In genomic region chr17:3659541-3660111, GRCh38 we compare ENCODE assay signal across 9 cellular contexts. TPM values are rescaled to one million over a fixed set of nuclear protein-coding genes. Genes with fewer than 3 reads are reported as not detected.
A peak's percentile ranks its signal among the peaks of the same experiment; 100 is the strongest.
DNase-seq lines count a peak whose midpoint lies in the region; ATAC-seq and TF ChIP-seq lines count a peak whose summit lies in the region.
"Had no signal": no experiment of that assay in that cellular context is flagged by ENCODE, and none has a peak within 500 bp of the region (broad histone marks: within the 10 kb centered on the region; RNA-seq: fewer than 3 reads in every experiment).

No MANE protein-coding gene starts in this region.

- DNase-seq in GM03348 (ENCODE audit: low spot score) (peak; percentile 96), ascending aorta (ENCODE audit: low spot score in 2 of 2) (peak; percentile 40 to 88), cardiac septum (ENCODE audit: low spot score) (peak; percentile 86), sigmoid colon (peak; percentile 87), spleen (no peak), NCI-H2227 (lab: John Stamatoyannopoulos, UW; ENCODE audit: unreplicated experiment) (no peak)
- DNase-seq: WERI-Rb-1 had no signal

- intact Hi-C loops in ascending aorta (cut with DNase I): loop anchor here (10.0 kb wide), 3 partner anchors 185 to 1265 kb away; partner anchors contain the start of gene NCBP3
- intact Hi-C loops in cardiac septum (cut with DNase I): loop anchor here (10.0 kb wide), 1 partner anchor 125 kb away; no protein-coding TSS in a partner anchor
- intact Hi-C loops in sigmoid colon (cut with DNase I): loop anchor here (10.0 kb wide), 1 partner anchor 615 kb away; no protein-coding TSS in a partner anchor
- intact Hi-C loops in spleen (cut with DNase I; ENCODE audit: low total_unique reads): no loop called here

- H3K4me1 ChIP-seq in ascending aorta (peaks cover 9 to 18% of the 10 kb centered on the region in 2 donors), sigmoid colon (peaks cover 0 to 36% (median 28%) of the 10 kb centered on the region in 4 donors), spleen (peaks cover 0 to 33% (median 12%) of the 10 kb centered on the region in 6 donors)

- H3K4me3 ChIP-seq in ascending aorta: no peak overlapping the region
- no peak overlapping the region for H3K4me3 ChIP-seq in sigmoid colon
- no peak overlapping the region for H3K4me3 ChIP-seq in spleen

- WGBS in sigmoid colon, 2 donors: 42 to 72% methylated on average over 22 of the region's 22 CpGs
- 79 to 85% (median 80%) methylated on average over 11 to 22 of the region's 22 CpGs for WGBS in spleen, 5 donors

- TF ChIP-seq POLR2A in sigmoid colon (IDR thresholded peaks at IDR 0.05): no peak
- TF ChIP-seq POLR2A in spleen (IDR thresholded peaks at IDR 0.05): no peak

- H3K27me3 ChIP-seq in ascending aorta: no peaks in the 10 kb centered on the region
- no peaks in the 10 kb centered on the region for H3K27me3 ChIP-seq in sigmoid colon
- no peaks in the 10 kb centered on the region for H3K27me3 ChIP-seq in spleen (replicated peaks in 1 of 7)

- H3K9me3 ChIP-seq in ascending aorta (no peaks in the 10 kb centered on the region), sigmoid colon (no peaks in the 10 kb centered on the region), spleen (no peaks in the 10 kb centered on the region)

- no peak for ATAC-seq in HG03565 (IDR thresholded peaks at IDR 0.05; ENCODE audit: unreplicated experiment)
- ATAC-seq in HG03442 (IDR thresholded peaks at IDR 0.05; ENCODE audit: unreplicated experiment): no peak

- peaks cover 20 to 32% of the 10 kb centered on the region in 2 donors for H3K36me3 ChIP-seq in ascending aorta
- H3K36me3 ChIP-seq in sigmoid colon: peaks cover 0 to 36% (median 20%) of the 10 kb centered on the region in 4 donors
- H3K36me3 ChIP-seq in spleen: peaks cover 0 to 79% (median 19%) of the 10 kb centered on the region in 6 donors

- TF ChIP-seq EP300 in sigmoid colon (IDR thresholded peaks at IDR 0.05): no peak

- H3K27ac ChIP-seq in ascending aorta: peak overlapping the region; percentile 74 to 87
- peak overlapping the region; percentile 77 to 89 (median 83) for H3K27ac ChIP-seq in sigmoid colon
- H3K27ac ChIP-seq in spleen: peak overlapping the region in 4 of 8 donors; percentile 29 to 51 (median 48)
- H3K27ac ChIP-seq: WERI-Rb-1 had no signal

- TF ChIP-seq CTCF in ascending aorta (IDR thresholded peaks at IDR 0.05) (peak in 1 of 3 experiments; percentile 16), sigmoid colon (IDR thresholded peaks at IDR 0.05) (peak in 3 of 4 experiments; percentile 22 to 57 (median 36)), spleen (IDR thresholded peaks at IDR 0.05 in 8 of 11, conservative IDR thresholded peaks at IDR 0.05 in 3 of 11) (no peak)

RNA-seq across cellular contexts. Expression of gene TAX1BP3, which starts 8.8 kb away (rescaled TPM):
- total RNA-seq in ascending aorta: 165 TPM
- 158 TPM for total RNA-seq in cardiac septum
- 10 to 100 TPM; 58.1 to 92.0 (median 63.5) TPM for total RNA-seq in sigmoid colon
- 100 to 1,000 TPM; 144 to 363 (median 351) TPM for polyA plus RNA-seq in sigmoid colon
- total RNA-seq in spleen: 10 to 100 TPM; 32.9 to 57.1 (median 53.5) TPM
- polyA plus RNA-seq in spleen: 10 to 100 TPM; 35.2 to 65.7 (median 47.9) TPM

RNA-seq across cellular contexts. Expression of gene EMC6, which starts 9.0 kb away (rescaled TPM):
- total RNA-seq in ascending aorta: 75.0 TPM
- 54.0 TPM for total RNA-seq in cardiac septum
- 10 to 100 TPM in 3 of 4 donors, 1 to 10 TPM in 1; 4.4 to 21.7 (median 15.1) TPM for total RNA-seq in sigmoid colon
- polyA plus RNA-seq in sigmoid colon: 10 to 100 TPM; 68.5 to 90.5 (median 83.0) TPM
- 10 to 100 TPM in 5 of 7 donors, 1 to 10 TPM in 2; 6.0 to 28.8 (median 20.0) TPM for total RNA-seq in spleen
- polyA plus RNA-seq in spleen: 10 to 100 TPM; 49.1 to 85.3 (median 67.9) TPM

RNA-seq across cellular contexts. Expression of gene CTNS, which starts 23.1 kb away (rescaled TPM):
- total RNA-seq in ascending aorta: 16.7 TPM
- 6.4 TPM for total RNA-seq in cardiac septum
- total RNA-seq in sigmoid colon: 10 to 100 TPM; 13.3 to 26.0 (median 18.0) TPM
- polyA plus RNA-seq in sigmoid colon: 1 to 10 TPM; 1.8 to 10.0 (median 6.2) TPM
- total RNA-seq in spleen: 10 to 100 TPM; 11.8 to 42.5 (median 16.5) TPM
- 1 to 10 TPM; 5.7 to 8.9 (median 5.7) TPM for polyA plus RNA-seq in spleen

RNA-seq across cellular contexts. Expression of gene SHPK, which starts 23.6 kb away (rescaled TPM):
- total RNA-seq in ascending aorta (0.32 TPM), cardiac septum (4.8 TPM), sigmoid colon (1 to 10 TPM; 5.8 to 8.0 (median 7.0) TPM), spleen (10 to 100 TPM in 6 of 7 donors, 1 to 10 TPM in 1; 8.6 to 13.6 (median 10.4) TPM)
- polyA plus RNA-seq in sigmoid colon (10 to 100 TPM in 1 of 3 donors, 1 to 10 TPM in 2; 7.8 to 12.7 (median 7.9) TPM), spleen (1 to 10 TPM; 2.3 to 4.3 (median 2.6) TPM)

RNA-seq across cellular contexts. Expression of gene P2RX5, which starts 36.3 kb away (rescaled TPM):
- total RNA-seq in ascending aorta: not detected
- total RNA-seq in cardiac septum: 37.9 TPM
- total RNA-seq in sigmoid colon: under 1 TPM; 0.27 to 0.83 (median 0.43) TPM
- polyA plus RNA-seq in sigmoid colon: 10 to 100 TPM in 1 of 3 donors, not detected in 2; 55.3 TPM
- total RNA-seq in spleen: 100 to 1,000 TPM in 6 of 7 donors, 10 to 100 TPM in 1; 62.5 to 185 (median 143) TPM
- polyA plus RNA-seq in spleen: 100 to 1,000 TPM; 276 to 313 (median 280) TPM

Comparison
In these comparisons a context has a peak if more than half of its experiments do, and no peak if none do; other contexts are left out.
1. DNase-seq: peak in GM03348 (single experiment), ascending aorta (2 of 2), cardiac septum (single experiment) and sigmoid colon (single experiment); none in spleen (single experiment) and NCI-H2227 (single experiment).
2. CTCF ChIP-seq: peak in sigmoid colon (3 of 4); none in spleen (0 of 11).